8 cellular contexts compared by ENCODE assay signal in the genomic region with DNA sequence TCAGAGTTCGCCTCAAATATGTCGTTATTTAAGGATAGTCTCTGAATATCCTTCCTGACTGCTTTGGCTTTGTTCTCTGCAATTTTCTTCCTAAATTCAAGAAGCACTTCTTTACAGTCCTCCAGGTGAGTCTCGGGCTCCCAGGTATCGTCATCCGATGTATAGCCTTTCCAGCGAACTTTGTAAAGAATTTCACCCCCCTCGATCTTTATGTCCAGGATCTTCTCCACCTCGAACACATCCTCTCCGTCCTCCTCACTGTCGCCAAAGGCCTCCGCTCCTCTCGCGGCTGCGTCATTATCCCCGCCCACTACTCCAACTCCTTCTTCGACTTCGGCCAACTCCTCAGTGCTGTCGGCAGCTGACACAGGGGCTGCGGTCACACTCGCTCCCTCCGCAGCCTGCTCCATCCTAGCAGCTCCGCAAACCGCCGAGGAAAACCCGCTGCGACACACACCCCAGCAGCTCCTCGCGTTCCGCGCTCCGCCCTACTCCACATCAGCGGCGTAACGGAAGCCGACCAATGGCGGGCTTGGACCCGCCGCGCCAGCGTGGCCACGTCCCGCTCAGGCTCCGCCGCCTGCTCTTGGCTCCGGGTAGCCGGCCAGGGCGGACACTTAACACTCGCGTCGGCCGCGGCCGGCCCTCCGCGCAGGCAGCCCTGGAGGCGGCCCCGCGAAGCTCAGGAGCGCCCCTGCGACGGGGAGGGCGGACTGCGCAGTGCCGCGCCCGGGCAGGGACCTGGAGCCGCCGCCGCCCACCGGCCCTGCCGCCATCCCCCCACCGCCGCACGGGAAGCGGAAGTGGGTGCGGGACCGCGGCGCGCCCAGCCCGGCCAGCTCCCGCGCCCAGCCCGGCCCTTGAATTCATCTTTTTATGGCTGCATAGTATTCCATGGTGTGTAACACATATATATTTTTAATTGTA. TPM values are rescaled to one million over a fixed set of nuclear protein-coding genes. Genes with fewer than 3 reads are reported as not detected.
DNase-seq lines count a peak whose midpoint lies in the region; ATAC-seq and TF ChIP-seq lines count a peak whose summit lies in the region.

No MANE protein-coding gene starts in this region.

- TF ChIP-seq POLR2A in adrenal gland (IDR thresholded peaks at IDR 0.05) = no peak

- intact Hi-C loops in adrenal gland (cut with DNase I) = no loop called here

- H3K27me3 ChIP-seq in adrenal gland (peaks cover 12% of the 10 kb centered on the region), iPS-15b (ENCODE audit: control insufficient read depth, insufficient read depth, low read length) (peaks cover 7% of the 10 kb centered on the region)

- no peak for TF ChIP-seq CTCF in adrenal gland (IDR thresholded peaks at IDR 0.05)

- H3K4me1 ChIP-seq in adrenal gland (replicated peaks in 1 of 2) (no peaks in the 10 kb centered on the region), iPS-15b (ENCODE audit: control insufficient read depth, insufficient read depth, low read length) (no peaks in the 10 kb centered on the region)

- DNase-seq in AG08396 (ENCODE audit: low spot score) (peak; percentile 22), NCI-H526 (lab: John Stamatoyannopoulos, UW) (peak; percentile 62 to 76), adrenal gland (peak in 6 of 7 donors; percentile 15 to 43 (median 20)), T1000 (lab: John Stamatoyannopoulos, UW) (no peak), 8988T (no peak)
- DNase-seq in stimulated activated CD4-positive, alpha-beta T cell treated with anti-CD3 and anti-CD28 coated beads, Interleukin-12 subunit alpha, Interleukin-12 subunit beta, amount 100 ng/mL, for 48 hours (ENCODE audit: low read depth in 2 of 3, low spot score in 1 of 3) = peak; percentile 10 to 24 (median 20)

- no peak for ATAC-seq in GM18519 (IDR thresholded peaks at IDR 0.05; ENCODE audit: low FRiP score, unreplicated experiment)

- H3K4me3 ChIP-seq in adrenal gland (peak overlapping the region in 1 of 4 donors; percentile 45), iPS-15b (ENCODE audit: low read depth, low read length) (peak overlapping the region; percentile 64)

- WGBS in adrenal gland, 4 donors = 14 to 23% (median 15%) methylated on average over 43 to 84 of the region's 84 CpGs

- peak overlapping the region in 1 of 5 donors; percentile 49 for H3K27ac ChIP-seq in adrenal gland

- H3K9ac ChIP-seq in iPS-15b (ENCODE audit: low read depth, low read length) = no peak overlapping the region

- H3K9me3 ChIP-seq in adrenal gland (replicated peaks in 1 of 3) (no peaks in the 10 kb centered on the region), iPS-15b (ENCODE audit: control insufficient read depth, insufficient read depth, low read length) (no peaks in the 10 kb centered on the region)

- H3K36me3 ChIP-seq in adrenal gland (replicated peaks in 1 of 2) (no peaks in the 10 kb centered on the region), iPS-15b (ENCODE audit: control insufficient read depth, insufficient read depth, low read length) (no peaks in the 10 kb centered on the region)

RNA-seq across cellular contexts. Expression of a gene that starts 4.1 kb away (rescaled TPM):
- 1 to 10 TPM; 1.1 to 8.9 (median 3.9) TPM for total RNA-seq in adrenal gland
- 1 to 10 TPM; 3.2 to 6.2 (median 5.9) TPM for polyA plus RNA-seq in adrenal gland

Comparison
In these comparisons a context has a peak if more than half of its experiments do, and no peak if none do; other contexts are left out.
1. DNase-seq: peak in AG08396 (single experiment), NCI-H526 (2 of 2), adrenal gland (6 of 7) and stimulated activated CD4-positive, alpha-beta T cell treated with anti-CD3 and anti-CD28 coated beads, Interleukin-12 subunit alpha, Interleukin-12 subunit beta, amount 100 ng/mL, for 48 hours (3 of 3); none in T1000 (single experiment) and 8988T (single experiment).